In genomic region chr12:94178886-94179285, GRCh38 we compare ENCODE assay signal across 17 cellular contexts.
"Had no signal": no experiment of that assay in that cellular context is flagged by ENCODE, and none has a peak within 500 bp of the region (broad histone marks: within the 10 kb centered on the region; RNA-seq: fewer than 3 reads in every experiment).

No MANE protein-coding gene starts in this region.

- H3K27me3 ChIP-seq: ascending aorta, breast epithelium, ovary, right lobe of liver, testis, upper lobe of right lung had no signal

- H3K9ac ChIP-seq: neural progenitor cell had no signal

- H3K27ac ChIP-seq: ascending aorta, breast epithelium, neural progenitor cell, ovary, right lobe of liver, stomach, testis, upper lobe of right lung had no signal

- DNase-seq: activated CD4-positive, alpha-beta memory T cell treated with anti-CD3 and anti-CD28 coated beads, Interleukin-2, amount 10 ng/mL, durations not matched to agents 7 days and 5 days; activated CD4-positive, alpha-beta T cell treated with anti-CD3 and anti-CD28 coated beads for 36 hours; activated naive CD4-positive, alpha-beta T cell treated with anti-CD3 and anti-CD28 coated beads, Interleukin-2, amount 10 ng/mL, durations not matched to agents 7 days and 5 days; activated T-cell treated with anti-CD3 and anti-CD28 coated beads, Interleukin-2, amount 50 U/mL, for 24 hours; naive B cell; ovary; right lobe of liver; stimulated activated CD4-positive, alpha-beta T cell treated with anti-CD3 and anti-CD28 coated beads, Interleukin-1b, Interleukin-23, amount 100 ng/mL, for 48 hours; stomach; testis; upper lobe of right lung had no signal

- H3K4me2 ChIP-seq: neural progenitor cell had no signal

- FAIRE-seq: frontal cortex, islet of Langerhans had no signal

- H3K4me3 ChIP-seq: ascending aorta, breast epithelium, neural progenitor cell, ovary, right lobe of liver, stomach, testis, upper lobe of right lung had no signal

- H3K9me3 ChIP-seq: ascending aorta, ovary, right lobe of liver, testis, upper lobe of right lung had no signal

- H3K4me3 Mint-ChIP-seq: activated CD4-positive, alpha-beta memory T cell treated with anti-CD3 and anti-CD28 coated beads, Interleukin-2, amount 10 ng/mL, durations not matched to agents 7 days and 5 days; activated CD4-positive, alpha-beta T cell treated with anti-CD3 and anti-CD28 coated beads for 36 hours; activated naive CD4-positive, alpha-beta T cell treated with anti-CD3 and anti-CD28 coated beads, Interleukin-2, amount 10 ng/mL, durations not matched to agents 7 days and 5 days; activated T-cell treated with anti-CD3 and anti-CD28 coated beads, Interleukin-2, amount 50 U/mL, for 24 hours; dendritic cell treated with granulocyte-macrophage colony-stimulating factor and Interleukin-4, amounts not matched to agents 40 ng/mL and 50 ng/mL, for 4 days; naive B cell; neural progenitor cell had no signal

- H3K27me3 Mint-ChIP-seq: activated CD4-positive, alpha-beta memory T cell treated with anti-CD3 and anti-CD28 coated beads, Interleukin-2, amount 10 ng/mL, durations not matched to agents 7 days and 5 days; activated CD4-positive, alpha-beta T cell treated with anti-CD3 and anti-CD28 coated beads for 36 hours; activated naive CD4-positive, alpha-beta T cell treated with anti-CD3 and anti-CD28 coated beads, Interleukin-2, amount 10 ng/mL, durations not matched to agents 7 days and 5 days; activated T-cell treated with anti-CD3 and anti-CD28 coated beads, Interleukin-2, amount 50 U/mL, for 24 hours; naive B cell had no signal

- H3K4me1 ChIP-seq: ascending aorta, breast epithelium had no signal

- H2AFZ ChIP-seq: neural progenitor cell had no signal

- H3K36me3 ChIP-seq: ascending aorta, breast epithelium, neural progenitor cell, ovary, right lobe of liver, stomach, upper lobe of right lung had no signal

- H3K27ac Mint-ChIP-seq: activated CD4-positive, alpha-beta memory T cell treated with anti-CD3 and anti-CD28 coated beads, Interleukin-2, amount 10 ng/mL, durations not matched to agents 7 days and 5 days; activated CD4-positive, alpha-beta T cell treated with anti-CD3 and anti-CD28 coated beads for 36 hours; activated naive CD4-positive, alpha-beta T cell treated with anti-CD3 and anti-CD28 coated beads, Interleukin-2, amount 10 ng/mL, durations not matched to agents 7 days and 5 days; activated T-cell treated with anti-CD3 and anti-CD28 coated beads, Interleukin-2, amount 50 U/mL, for 24 hours; dendritic cell treated with granulocyte-macrophage colony-stimulating factor and Interleukin-4, amounts not matched to agents 40 ng/mL and 50 ng/mL, for 4 days; naive B cell; neural progenitor cell had no signal

- H3K9me3 Mint-ChIP-seq: activated T-cell treated with anti-CD3 and anti-CD28 coated beads, Interleukin-2, amount 50 U/mL, for 24 hours had no signal
